1 cellular context compared by ENCODE assay signal in genomic region chr5:139765040-139765408, GRCh38.
TF ChIP-seq lines count a peak whose summit lies in the region.

No MANE protein-coding gene starts in this region.

TF ChIP-seq in HCT116, 20 proteins besides CTCF, POLR2A, EP300 and RAD21 (continued from another document):
- TF ChIP-seq, protein P1, sequence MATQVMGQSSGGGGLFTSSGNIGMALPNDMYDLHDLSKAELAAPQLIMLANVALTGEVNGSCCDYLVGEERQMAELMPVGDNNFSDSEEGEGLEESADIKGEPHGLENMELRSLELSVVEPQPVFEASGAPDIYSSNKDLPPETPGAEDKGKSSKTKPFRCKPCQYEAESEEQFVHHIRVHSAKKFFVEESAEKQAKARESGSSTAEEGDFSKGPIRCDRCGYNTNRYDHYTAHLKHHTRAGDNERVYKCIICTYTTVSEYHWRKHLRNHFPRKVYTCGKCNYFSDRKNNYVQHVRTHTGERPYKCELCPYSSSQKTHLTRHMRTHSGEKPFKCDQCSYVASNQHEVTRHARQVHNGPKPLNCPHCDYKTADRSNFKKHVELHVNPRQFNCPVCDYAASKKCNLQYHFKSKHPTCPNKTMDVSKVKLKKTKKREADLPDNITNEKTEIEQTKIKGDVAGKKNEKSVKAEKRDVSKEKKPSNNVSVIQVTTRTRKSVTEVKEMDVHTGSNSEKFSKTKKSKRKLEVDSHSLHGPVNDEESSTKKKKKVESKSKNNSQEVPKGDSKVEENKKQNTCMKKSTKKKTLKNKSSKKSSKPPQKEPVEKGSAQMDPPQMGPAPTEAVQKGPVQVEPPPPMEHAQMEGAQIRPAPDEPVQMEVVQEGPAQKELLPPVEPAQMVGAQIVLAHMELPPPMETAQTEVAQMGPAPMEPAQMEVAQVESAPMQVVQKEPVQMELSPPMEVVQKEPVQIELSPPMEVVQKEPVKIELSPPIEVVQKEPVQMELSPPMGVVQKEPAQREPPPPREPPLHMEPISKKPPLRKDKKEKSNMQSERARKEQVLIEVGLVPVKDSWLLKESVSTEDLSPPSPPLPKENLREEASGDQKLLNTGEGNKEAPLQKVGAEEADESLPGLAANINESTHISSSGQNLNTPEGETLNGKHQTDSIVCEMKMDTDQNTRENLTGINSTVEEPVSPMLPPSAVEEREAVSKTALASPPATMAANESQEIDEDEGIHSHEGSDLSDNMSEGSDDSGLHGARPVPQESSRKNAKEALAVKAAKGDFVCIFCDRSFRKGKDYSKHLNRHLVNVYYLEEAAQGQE (IDR thresholded peaks at IDR 0.05; ENCODE audit: low read depth), result no peak
- TF ChIP-seq POLR2AphosphoS5 (IDR thresholded peaks at IDR 0.05; ENCODE audit: low read depth, low read length), result no peak
- TF ChIP-seq SP1 (IDR thresholded peaks at IDR 0.05; ENCODE audit: low read depth), result no peak
- TF ChIP-seq MAX (IDR thresholded peaks at IDR 0.05), result no peak
- no peak for TF ChIP-seq EZH2 (IDR thresholded peaks at IDR 0.05)
- no peak for TF ChIP-seq ZNF274 (IDR thresholded peaks at IDR 0.05; ENCODE audit: low read depth, low read length)
- no peak for TF ChIP-seq SIN3A (IDR thresholded peaks at IDR 0.05; ENCODE audit: low read depth)
- no peak for TF ChIP-seq CBX3 (IDR thresholded peaks at IDR 0.05; ENCODE audit: low read depth)
- no peak for TF ChIP-seq EGR1 (IDR thresholded peaks at IDR 0.05; ENCODE audit: low read depth)
- no peak for TF ChIP-seq CEBPB (IDR thresholded peaks at IDR 0.05; ENCODE audit: low read depth)
- TF ChIP-seq ZFX (IDR thresholded peaks at IDR 0.05), result no peak
